ENCODE assay signal across 21 cellular contexts in the genomic region with DNA sequence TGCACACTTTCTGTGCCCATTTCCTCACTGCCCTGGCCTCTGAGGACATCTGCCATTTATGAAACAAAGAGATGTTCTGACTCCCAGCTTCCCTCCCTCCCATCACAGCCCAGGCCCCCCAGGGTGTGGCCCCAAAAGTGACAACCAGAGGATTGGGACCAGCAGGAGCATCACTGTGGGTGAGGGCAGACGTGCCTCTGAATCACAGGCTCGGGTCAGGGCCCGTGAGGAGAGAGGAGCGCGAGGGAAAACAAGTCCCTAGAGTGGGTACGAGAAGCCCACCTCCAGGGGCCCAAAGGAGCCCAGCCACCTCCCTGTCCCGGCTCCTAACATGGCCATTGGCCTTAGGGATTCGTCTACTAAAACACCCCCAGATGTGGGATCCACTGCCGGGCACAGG.
DNase-seq lines count a peak whose midpoint lies in the region; ATAC-seq and TF ChIP-seq lines count a peak whose summit lies in the region.
"Had no signal": no experiment of that assay in that cellular context is flagged by ENCODE, and none has a peak within 500 bp of the region (broad histone marks: within the 10 kb centered on the region; RNA-seq: fewer than 3 reads in every experiment).

No MANE protein-coding gene starts in this region.

- peaks cover 32% of the 10 kb centered on the region for H3K27me3 Mint-ChIP-seq in type B pancreatic cell
- H3K27me3 Mint-ChIP-seq in T-helper 2 cell treated with Interferon-gamma antibody and Interleukin-4, amounts not matched to agents 5 μg/mL and 100 μg/mL, for 36 hours (ENCODE audit: low read depth), result peaks cover 3% of the 10 kb centered on the region

- no peak for ATAC-seq in GM21528 (IDR thresholded peaks at IDR 0.05; ENCODE audit: low FRiP score, unreplicated experiment)
- ATAC-seq: A549 had no signal

- peaks cover 4% of the 10 kb centered on the region for H3K4me1 Mint-ChIP-seq in type B pancreatic cell (ENCODE audit: unreplicated experiment)
- H3K4me1 Mint-ChIP-seq in T-helper 2 cell treated with Interferon-gamma antibody and Interleukin-4, amounts not matched to agents 5 μg/mL and 100 μg/mL, for 36 hours (ENCODE audit: low read depth), result no peaks in the 10 kb centered on the region
- H3K4me1 Mint-ChIP-seq: CD14-positive monocyte; CD8-positive, alpha-beta memory T cell had no signal

- no peaks in the 10 kb centered on the region for H3K36me3 Mint-ChIP-seq in type B pancreatic cell
- no peaks in the 10 kb centered on the region for H3K36me3 Mint-ChIP-seq in T-helper 2 cell treated with Interferon-gamma antibody and Interleukin-4, amounts not matched to agents 5 μg/mL and 100 μg/mL, for 36 hours (ENCODE audit: low read depth)
- H3K36me3 Mint-ChIP-seq: CD14-positive monocyte; CD8-positive, alpha-beta memory T cell had no signal

- no peak for TF ChIP-seq CTCF in type B pancreatic cell (conservative IDR thresholded peaks at IDR 0.05)

- DNase-seq in activated CD8-positive, alpha-beta memory T cell treated with anti-CD3 and anti-CD28 coated beads for 24 hours, result peak; percentile 28
- no peak for DNase-seq in activated CD8-positive, alpha-beta memory T cell treated with anti-CD3 and anti-CD28 coated beads, Interleukin-2, amount 50 U/mL, for 4 hours
- DNase-seq in mesenteric fat pad (ENCODE audit: low spot score) (peak; percentile 82), type B pancreatic cell (ENCODE audit: extremely low spot score, unreplicated experiment) (peak; percentile 48)
- DNase-seq in activated CD4-positive, alpha-beta T cell treated with anti-CD3 and anti-CD28 coated beads, Interleukin-2, amount 50 U/mL, for 4 hours, result no peak
- DNase-seq in T-helper 2 cell treated with Interferon-gamma antibody and Interleukin-4, amounts not matched to agents 5 μg/mL and 100 μg/mL, for 36 hours (ENCODE audit: low spot score), result no peak
- DNase-seq: 8988T; ACHN; AML-193; BE2C; CD4-positive, alpha-beta T cell; CD8-positive, alpha-beta memory T cell; DMS 273 treated with DMSO at 0.1 percent for 48 hours; DMS79; EL; GDM1; GOT3; HFFc6 had no signal

- H3K4me3 Mint-ChIP-seq in type B pancreatic cell, result no peak overlapping the region
- H3K4me3 Mint-ChIP-seq in T-helper 2 cell treated with Interferon-gamma antibody and Interleukin-4, amounts not matched to agents 5 μg/mL and 100 μg/mL, for 36 hours, result no peak overlapping the region
- H3K4me3 Mint-ChIP-seq: CD14-positive monocyte; CD4-positive, alpha-beta T cell; CD8-positive, alpha-beta memory T cell; HFFc6 had no signal

- peaks cover 4% of the 10 kb centered on the region for H3K9me3 Mint-ChIP-seq in type B pancreatic cell
- no peaks in the 10 kb centered on the region for H3K9me3 Mint-ChIP-seq in T-helper 2 cell treated with Interferon-gamma antibody and Interleukin-4, amounts not matched to agents 5 μg/mL and 100 μg/mL, for 36 hours
- H3K9me3 Mint-ChIP-seq: CD4-positive, alpha-beta T cell; CD8-positive, alpha-beta memory T cell; HFFc6 had no signal

- H3K27ac Mint-ChIP-seq in type B pancreatic cell, result no peak overlapping the region
- H3K27ac Mint-ChIP-seq in T-helper 2 cell treated with Interferon-gamma antibody and Interleukin-4, amounts not matched to agents 5 μg/mL and 100 μg/mL, for 36 hours, result no peak overlapping the region
- H3K27ac Mint-ChIP-seq: CD14-positive monocyte; CD4-positive, alpha-beta T cell; CD8-positive, alpha-beta memory T cell; HFFc6 had no signal

Comparison
In these comparisons a context has a peak if more than half of its experiments do, and no peak if none do; other contexts are left out.
1. DNase-seq: peak in activated CD8-positive, alpha-beta memory T cell treated with anti-CD3 and anti-CD28 coated beads for 24 hours (single experiment), mesenteric fat pad (single experiment) and type B pancreatic cell (single experiment); none in activated CD8-positive, alpha-beta memory T cell treated with anti-CD3 and anti-CD28 coated beads, Interleukin-2, amount 50 U/mL, for 4 hours (single experiment), activated CD4-positive, alpha-beta T cell treated with anti-CD3 and anti-CD28 coated beads, Interleukin-2, amount 50 U/mL, for 4 hours (0 of 2) and T-helper 2 cell treated with Interferon-gamma antibody and Interleukin-4, amounts not matched to agents 5 μg/mL and 100 μg/mL, for 36 hours (single experiment).